10 cellular contexts compared by ENCODE assay signal in the genomic region with DNA sequence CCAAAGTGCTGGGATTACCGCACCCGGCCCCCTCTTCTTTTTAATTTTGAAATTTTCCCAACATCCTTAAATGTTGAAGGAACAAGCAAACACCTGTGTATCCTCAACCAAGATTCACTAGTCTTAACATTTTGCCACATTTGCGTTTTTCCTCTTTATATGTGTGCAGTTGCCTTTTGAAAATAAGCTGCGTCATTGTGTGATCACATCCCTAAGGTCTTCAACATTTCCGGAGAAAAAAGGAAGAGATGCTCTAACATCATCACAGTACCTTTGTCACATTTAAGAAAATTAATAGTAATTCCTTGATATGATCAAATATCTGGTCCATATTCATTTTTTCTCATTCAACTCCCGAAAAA. TPM values are rescaled to one million over a fixed set of nuclear protein-coding genes. Genes with fewer than 3 reads are reported as not detected.
DNase-seq lines count a peak whose midpoint lies in the region; ATAC-seq and TF ChIP-seq lines count a peak whose summit lies in the region.
"Had no signal": no experiment of that assay in that cellular context is flagged by ENCODE, and none has a peak within 500 bp of the region (broad histone marks: within the 10 kb centered on the region; RNA-seq: fewer than 3 reads in every experiment).

No MANE protein-coding gene starts in this region.

- no peak overlapping the region for H3K14ac ChIP-seq in mesenchymal stem cell (ENCODE audit: low read length in 2 of 2)

- H3F3A ChIP-seq in GM23248 (ENCODE audit: insufficient read depth) = no peaks in the 10 kb centered on the region; the same call in 1 of the 2 replicates

- H2BK120ac ChIP-seq in mesenchymal stem cell (ENCODE audit: low read depth, low read length) = no peak overlapping the region

- H3K27ac ChIP-seq in heart right ventricle (peak overlapping the region in 8 of 10 donors; percentile 50 to 86 (median 68)), right atrium auricular region (peak overlapping the region in 1 of 2 donors; percentile 44), mesenchymal stem cell (ENCODE audit: low read length, poor library complexity, severe bottlenecking) (no peak overlapping the region), uterus (peak overlapping the region; percentile 77 to 80), GM23248 (no peak overlapping the region)

- peak overlapping the region; percentile 51 for H3K4me3 Mint-ChIP-seq in activated CD8-positive, alpha-beta T cell treated with anti-CD3 and anti-CD28 coated beads, Interleukin-2, amount 10 ng/mL, durations not matched to agents 7 days and 5 days

- H3K27me3 ChIP-seq in heart right ventricle = no peaks in the 10 kb centered on the region
- no peaks in the 10 kb centered on the region for H3K27me3 ChIP-seq in right atrium auricular region
- no peaks in the 10 kb centered on the region for H3K27me3 ChIP-seq in mesenchymal stem cell (ENCODE audit: control insufficient read depth in 1 of 2, insufficient read depth in 1 of 2, low read length in 2 of 2)
- no peaks in the 10 kb centered on the region for H3K27me3 ChIP-seq in uterus
- no peaks in the 10 kb centered on the region for H3K27me3 ChIP-seq in GM23248 (replicated peaks; ENCODE audit: insufficient read depth)

- ATAC-seq in heart right ventricle (no peak), GM18861 (IDR thresholded peaks at IDR 0.05; ENCODE audit: unreplicated experiment) (no peak), HG02763 (IDR thresholded peaks at IDR 0.05; ENCODE audit: unreplicated experiment) (no peak)
- no peak for ATAC-seq in activated CD8-positive, alpha-beta T cell treated with anti-CD3 and anti-CD28 coated beads, Interleukin-2, amount 10 ng/mL, durations not matched to agents 7 days and 5 days

- no peak overlapping the region for H3K23ac ChIP-seq in mesenchymal stem cell (ENCODE audit: low read length in 2 of 2)

- no peaks in the 10 kb centered on the region for H3K79me2 ChIP-seq in GM23248 (ENCODE audit: insufficient read depth)

- no peaks in the 10 kb centered on the region for H3K9me3 ChIP-seq in heart right ventricle
- no peaks in the 10 kb centered on the region for H3K9me3 ChIP-seq in right atrium auricular region
- H3K9me3 ChIP-seq in mesenchymal stem cell (ENCODE audit: control insufficient read depth, low read length) = peaks cover 2% of the 10 kb centered on the region
- H3K9me3 ChIP-seq in uterus = no peaks in the 10 kb centered on the region
- no peaks in the 10 kb centered on the region for H3K9me3 ChIP-seq in GM23248 (ENCODE audit: low read depth)

- H3K4me1 ChIP-seq in heart right ventricle = peaks cover 5 to 51% (median 36%) of the 10 kb centered on the region in 9 donors
- H3K4me1 ChIP-seq in right atrium auricular region = peaks cover 0 to 39% of the 10 kb centered on the region in 2 donors
- H3K4me1 ChIP-seq in mesenchymal stem cell (ENCODE audit: control insufficient read depth, insufficient read depth, low read depth, low read length) = peaks cover 27% of the 10 kb centered on the region
- H3K4me1 ChIP-seq in uterus = peaks cover 11 to 22% of the 10 kb centered on the region in 2 donors
- peaks cover 5% of the 10 kb centered on the region for H3K4me1 ChIP-seq in GM23248 (ENCODE audit: insufficient read depth)

- no peak overlapping the region for H2BK15ac ChIP-seq in mesenchymal stem cell (ENCODE audit: low read depth, poor library complexity, severe bottlenecking)

- no peaks in the 10 kb centered on the region for H3K9me2 ChIP-seq in GM23248 (ENCODE audit: insufficient read depth)

- peaks cover 32% of the 10 kb centered on the region for H3K79me1 ChIP-seq in mesenchymal stem cell (replicated peaks; ENCODE audit: low read length, poor library complexity, severe bottlenecking)

- peaks cover 66% of the 10 kb centered on the region for H3K4me1 Mint-ChIP-seq in activated CD8-positive, alpha-beta T cell treated with anti-CD3 and anti-CD28 coated beads, Interleukin-2, amount 10 ng/mL, durations not matched to agents 7 days and 5 days (ENCODE audit: low read depth)

- no peak for TF ChIP-seq CTCF in heart right ventricle (IDR thresholded peaks at IDR 0.05)
- TF ChIP-seq CTCF in right atrium auricular region (IDR thresholded peaks at IDR 0.05) = no peak
- TF ChIP-seq CTCF in uterus (IDR thresholded peaks at IDR 0.05) = no peak

- no peak overlapping the region for H3K4me3 ChIP-seq in heart right ventricle
- no peak overlapping the region for H3K4me3 ChIP-seq in right atrium auricular region
- no peak overlapping the region for H3K4me3 ChIP-seq in mesenchymal stem cell (ENCODE audit: insufficient read depth in 1 of 2, low read depth in 1 of 2, low read length in 2 of 2)
- no peak overlapping the region for H3K4me3 ChIP-seq in uterus
- no peak overlapping the region for H3K4me3 ChIP-seq in GM23248

- H3K9me3 Mint-ChIP-seq in activated CD8-positive, alpha-beta T cell treated with anti-CD3 and anti-CD28 coated beads, Interleukin-2, amount 10 ng/mL, durations not matched to agents 7 days and 5 days (ENCODE audit: insufficient read depth) = no peaks in the 10 kb centered on the region

- H4K8ac ChIP-seq in mesenchymal stem cell (ENCODE audit: low read length) = no peak overlapping the region

- H2AFZ ChIP-seq in mesenchymal stem cell (ENCODE audit: low read depth, low read length) (no peak overlapping the region), GM23248 (no peak overlapping the region)

- no peak for TF ChIP-seq POLR2A in uterus (IDR thresholded peaks at IDR 0.05)

- no peaks in the 10 kb centered on the region for H3K27me3 Mint-ChIP-seq in activated CD8-positive, alpha-beta T cell treated with anti-CD3 and anti-CD28 coated beads, Interleukin-2, amount 10 ng/mL, durations not matched to agents 7 days and 5 days (ENCODE audit: low read depth)

- no peak overlapping the region for H2BK12ac ChIP-seq in mesenchymal stem cell (ENCODE audit: low read length in 2 of 2)

- no peak overlapping the region for H2AK5ac ChIP-seq in mesenchymal stem cell (ENCODE audit: low read length, severe bottlenecking)

- 88 to 93% methylated on average over 6 of the region's 6 CpGs for WGBS in heart right ventricle, 2 donors
- WGBS in mesenchymal stem cell = 96% methylated on average over 4 of the region's 6 CpGs
- 94 to 98% methylated on average over 6 of the region's 6 CpGs for WGBS in GM23248 (ENCODE audit: low coverage in 1 of 2, low lambda C conversion rate in 2 of 2, missing lambda C conversion rate in 2 of 2), 2 experiments

- in situ Hi-C loops in GM23248 (cut with MboI) = no loop called here

- H3K27ac Mint-ChIP-seq in activated CD8-positive, alpha-beta T cell treated with anti-CD3 and anti-CD28 coated beads, Interleukin-2, amount 10 ng/mL, durations not matched to agents 7 days and 5 days = peak overlapping the region; percentile 95

- H3K9ac ChIP-seq in mesenchymal stem cell (ENCODE audit: low read length) = peak overlapping the region; percentile 71
- no peak overlapping the region for H3K9ac ChIP-seq in GM23248

- no peaks in the 10 kb centered on the region for H4K20me1 ChIP-seq in GM23248 (ENCODE audit: insufficient read depth)

- no peak overlapping the region for H3K18ac ChIP-seq in mesenchymal stem cell (ENCODE audit: low read depth in 1 of 2, low read length in 2 of 2)

- H3K4me2 ChIP-seq in mesenchymal stem cell (ENCODE audit: low read length, poor library complexity, severe bottlenecking) = no peak overlapping the region
- no peak overlapping the region for H3K4me2 ChIP-seq in GM23248 (ENCODE audit: unreplicated experiment)

- H3K36me3 ChIP-seq in heart right ventricle (peaks cover 0 to 31% (median 4%) of the 10 kb centered on the region in 9 donors), right atrium auricular region (no peaks in the 10 kb centered on the region), mesenchymal stem cell (ENCODE audit: control insufficient read depth in 1 of 2, insufficient read depth in 2 of 2, low read depth in 1 of 2, low read length in 2 of 2) (peaks cover 42 to 54% of the 10 kb centered on the region in 2 experiments), uterus (no peaks in the 10 kb centered on the region), GM23248 (ENCODE audit: low read depth) (no peaks in the 10 kb centered on the region)

- no peak overlapping the region for H2BK5ac ChIP-seq in mesenchymal stem cell (ENCODE audit: low read depth, low read length, poor library complexity, severe bottlenecking)

- intact Hi-C loops in heart right ventricle (cut with DNase I) (no loop called here), uterus (cut with DNase I; ENCODE audit: low total_unique reads) (no loop called here)

- POLR2A ChIA-PET in activated CD8-positive, alpha-beta T cell treated with anti-CD3 and anti-CD28 coated beads, Interleukin-2, amount 10 ng/mL, durations not matched to agents 7 days and 5 days (lab: Charles Lee) = interaction anchor here (0.6 to 1.2 kb wide), 2 partner anchors 20 to 321 kb away, joined by 3 to 4 read pairs; no protein-coding TSS in a partner anchor

- H4K91ac ChIP-seq in mesenchymal stem cell (ENCODE audit: low read length) = no peak overlapping the region

- DNase-seq in heart right ventricle (no peak), right atrium auricular region (ENCODE audit: low spot score) (no peak), mesenchymal stem cell (no peak), uterus (no peak), GM23248 (no peak)
- DNase-seq in activated CD8-positive, alpha-beta T cell treated with anti-CD3 and anti-CD28 coated beads, Interleukin-2, amount 10 ng/mL, durations not matched to agents 7 days and 5 days = no peak
- DNase-seq: amygdala, NCI-H146 had no signal

- H3K36me3 Mint-ChIP-seq in activated CD8-positive, alpha-beta T cell treated with anti-CD3 and anti-CD28 coated beads, Interleukin-2, amount 10 ng/mL, durations not matched to agents 7 days and 5 days (ENCODE audit: low read depth) = peaks cover 83% of the 10 kb centered on the region

- H3K4ac ChIP-seq in mesenchymal stem cell (ENCODE audit: low read depth in 1 of 2, low read length in 2 of 2) = no peak overlapping the region

- CTCF ChIA-PET in activated CD8-positive, alpha-beta T cell treated with anti-CD3 and anti-CD28 coated beads, Interleukin-2, amount 10 ng/mL, durations not matched to agents 7 days and 5 days (lab: Charles Lee) = interaction anchor here (1.9 to 3.3 kb wide), 2 partner anchors 38 to 246 kb away, joined by 4 to 34 read pairs; no protein-coding TSS in a partner anchor

RNA-seq across cellular contexts. Expression of a gene that starts 7.5 kb away (rescaled TPM):
- total RNA-seq in heart right ventricle (10 to 100 TPM; 15.1 to 37.0 (median 23.5) TPM), right atrium auricular region (10 to 100 TPM in 1 of 2 donors, 1 to 10 TPM in 1; 5.1 to 10.2 TPM), uterus (100 to 1,000 TPM in 2 of 4 donors, 10 to 100 TPM in 2; 13.5 to 117 (median 84.9) TPM)
- polyA plus RNA-seq in heart right ventricle (10 to 100 TPM; 12.2 to 31.6 TPM), GM23248 (2016; fragmentation: Nextera tagmentation; extraction: Ambion mirVana) (5.5 and 6.3 TPM in 2 replicates)
- 100 to 1,000 TPM; 395 to 416 TPM for total RNA-seq in activated CD8-positive, alpha-beta T cell treated with anti-CD3 and anti-CD28 coated beads, Interleukin-2, amount 10 ng/mL, durations not matched to agents 7 days and 5 days
- 1,185 TPM for polyA plus RNA-seq in mesenchymal stem cell (2013, experiment 1 of 2)
- polyA plus RNA-seq in mesenchymal stem cell (2013, experiment 2 of 2) = 1,187 TPM
- 5.2 and 7.7 TPM in 2 replicates for total RNA-seq in GM23248 (2014; rRNA removed; shearing (Covaris generic))

RNA-seq across cellular contexts. Expression of a gene that starts 18.8 kb away (rescaled TPM):
- total RNA-seq in heart right ventricle (10 to 100 TPM; 16.4 to 37.4 (median 25.4) TPM), right atrium auricular region (10 to 100 TPM; 21.8 to 28.4 TPM), uterus (10 to 100 TPM; 23.8 to 57.1 (median 38.3) TPM)
- polyA plus RNA-seq in heart right ventricle (10 to 100 TPM; 13.8 to 35.2 TPM), GM23248 (2016; fragmentation: Nextera tagmentation; extraction: Ambion mirVana) (19.7 and 21.6 TPM in 2 replicates)
- 10 to 100 TPM; 84.1 to 92.8 TPM for total RNA-seq in activated CD8-positive, alpha-beta T cell treated with anti-CD3 and anti-CD28 coated beads, Interleukin-2, amount 10 ng/mL, durations not matched to agents 7 days and 5 days
- polyA plus RNA-seq in mesenchymal stem cell (2013, experiment 1 of 2) = 262 TPM
- polyA plus RNA-seq in mesenchymal stem cell (2013, experiment 2 of 2) = 260 TPM
- 12.9 and 44.9 TPM in 2 replicates for total RNA-seq in GM23248 (2014; rRNA removed; shearing (Covaris generic))

RNA-seq across cellular contexts. Expression of a gene that starts 42.9 kb away (rescaled TPM):
- 1 to 10 TPM; 3.7 to 8.6 (median 6.2) TPM for total RNA-seq in heart right ventricle
- polyA plus RNA-seq in heart right ventricle = 1 to 10 TPM; 2.1 to 8.8 TPM
- total RNA-seq in right atrium auricular region = 1 to 10 TPM; 3.7 to 4.0 TPM
- 100 to 1,000 TPM; 146 TPM for total RNA-seq in activated CD8-positive, alpha-beta T cell treated with anti-CD3 and anti-CD28 coated beads, Interleukin-2, amount 10 ng/mL, durations not matched to agents 7 days and 5 days
- 10.6 TPM for polyA plus RNA-seq in mesenchymal stem cell (2013, experiment 1 of 2)
- polyA plus RNA-seq in mesenchymal stem cell (2013, experiment 2 of 2) = 10.7 TPM
- 10 to 100 TPM in 1 of 4 donors, 1 to 10 TPM in 2, under 1 TPM in 1; 0.77 to 19.4 (median 6.8) TPM for total RNA-seq in uterus
- total RNA-seq in GM23248 (2014; rRNA removed; shearing (Covaris generic)) = 29.0 and 29.2 TPM in 2 replicates
- polyA plus RNA-seq in GM23248 (2016; fragmentation: Nextera tagmentation; extraction: Ambion mirVana) = 29.1 and 31.5 TPM in 2 replicates

RNA-seq across cellular contexts. Expression of a gene that starts 43.2 kb away (rescaled TPM):
- total RNA-seq in heart right ventricle = 100 to 1,000 TPM in 9 of 10 donors, 10 to 100 TPM in 1; 98.9 to 142 (median 109) TPM
- 100 to 1,000 TPM in 1 of 2 donors, 10 to 100 TPM in 1; 80.7 to 273 TPM for polyA plus RNA-seq in heart right ventricle
- total RNA-seq in right atrium auricular region = 10 to 100 TPM; 43.4 to 54.7 TPM
- total RNA-seq in activated CD8-positive, alpha-beta T cell treated with anti-CD3 and anti-CD28 coated beads, Interleukin-2, amount 10 ng/mL, durations not matched to agents 7 days and 5 days = 100 to 1,000 TPM; 154 to 163 TPM
- polyA plus RNA-seq in mesenchymal stem cell (2013, experiment 1 of 2) = 175 TPM
- polyA plus RNA-seq in mesenchymal stem cell (2013, experiment 2 of 2) = 180 TPM
- total RNA-seq in uterus = 10 to 100 TPM; 14.6 to 96.9 (median 38.7) TPM
- 28.5 and 72.8 TPM in 2 replicates for total RNA-seq in GM23248 (2014; rRNA removed; shearing (Covaris generic))
- polyA plus RNA-seq in GM23248 (2016; fragmentation: Nextera tagmentation; extraction: Ambion mirVana) = 258 and 259 TPM in 2 replicates

RNA-seq across cellular contexts. Expression of a gene that starts 55.7 kb away (rescaled TPM):
- total RNA-seq in heart right ventricle = 100 to 1,000 TPM in 1 of 10 donors, 10 to 100 TPM in 9; 54.9 to 119 (median 71.1) TPM
- 100 to 1,000 TPM; 119 to 217 TPM for polyA plus RNA-seq in heart right ventricle
- total RNA-seq in right atrium auricular region = 10 to 100 TPM; 48.7 to 93.0 TPM
- total RNA-seq in activated CD8-positive, alpha-beta T cell treated with anti-CD3 and anti-CD28 coated beads, Interleukin-2, amount 10 ng/mL, durations not matched to agents 7 days and 5 days = 1 to 10 TPM; 3.8 to 4.5 TPM
- 65.4 TPM for polyA plus RNA-seq in mesenchymal stem cell (2013, experiment 1 of 2)
- polyA plus RNA-seq in mesenchymal stem cell (2013, experiment 2 of 2) = 66.5 TPM
- 10 to 100 TPM; 18.2 to 74.6 (median 32.0) TPM for total RNA-seq in uterus
- 203 and 272 TPM in 2 replicates for total RNA-seq in GM23248 (2014; rRNA removed; shearing (Covaris generic))
- polyA plus RNA-seq in GM23248 (2016; fragmentation: Nextera tagmentation; extraction: Ambion mirVana) = 124 and 135 TPM in 2 replicates

Comparison
In these comparisons a context has a peak if more than half of its experiments do, and no peak if none do; other contexts are left out.
1. H3K27ac ChIP-seq: peak in heart right ventricle (8 of 10) and uterus (2 of 2); none in mesenchymal stem cell (single experiment) and GM23248 (single experiment).